Comparison of ENCODE assay signal across 19 cellular contexts in genomic region chr1:70196333-70196732, GRCh38. TPM values are rescaled to one million over a fixed set of nuclear protein-coding genes. Genes with fewer than 3 reads are reported as not detected.
A peak's percentile ranks its signal among the peaks of the same experiment; 100 is the strongest.
DNase-seq lines count a peak whose midpoint lies in the region; ATAC-seq, FAIRE-seq and TF ChIP-seq lines count a peak whose summit lies in the region.
"Had no signal": no experiment of that assay in that cellular context is flagged by ENCODE, and none has a peak within 500 bp of the region (broad histone marks: within the 10 kb centered on the region; RNA-seq: fewer than 3 reads in every experiment).

No MANE protein-coding gene starts in this region.

- in situ Hi-C loops in SK-MEL-5 (cut with HindIII; ENCODE audit: low pct_unique_long_range_greater_than_20kb, low sequenced_read_pairs) (no loop called here), GM23248 (cut with MboI) (no loop called here)

- peak; percentile 41 for FAIRE-seq in GM12891 (lab: Jason Lieb, UNC)
- FAIRE-seq: GM12892 had no signal

- H4K20me1 ChIP-seq in HCT116 (ENCODE audit: insufficient read depth), result peaks cover 3% of the 10 kb centered on the region; the same call in 1 of the 2 replicates
- H4K20me1 ChIP-seq in GM23248 (ENCODE audit: insufficient read depth), result no peaks in the 10 kb centered on the region

- no TSS peak for BruUV-seq in HCT116 (replicated peaks; lab: Mats Ljungman, UMichigan)

- H3K27me3 ChIP-seq in HCT116 (ENCODE audit: insufficient read depth, low read length) (no peaks in the 10 kb centered on the region), GM23248 (replicated peaks; ENCODE audit: insufficient read depth) (no peaks in the 10 kb centered on the region)
- H3K27me3 ChIP-seq: BLaER1 treated with 17β-estradiol and CSF1 and Interleukin-3, amounts not matched to agents 10 nM and 100 nM had no signal

- CTCF ChIA-PET in HCT116 (lab: Charles Lee), result no interaction called here

- H3K27ac ChIP-seq in HCT116 (ENCODE audit: low read depth, low read length) (no peak overlapping the region), GM23248 (no peak overlapping the region)
- H3K27ac ChIP-seq: BLaER1 treated with 17β-estradiol and CSF1 and Interleukin-3, amounts not matched to agents 10 nM and 100 nM; HL-60 had no signal

- intact Hi-C loops in HCT116 (cut with micrococcal nuclease), result no loop called here

- H3K79me2 ChIP-seq in HCT116 (ENCODE audit: insufficient read depth, low read length), result peaks cover 75% of the 10 kb centered on the region
- peaks cover 100% of the 10 kb centered on the region for H3K79me2 ChIP-seq in GM23248 (ENCODE audit: insufficient read depth)

- no peak for TF ChIP-seq CTCF in HCT116 (IDR thresholded peaks at IDR 0.05 in 2 of 3, conservative IDR thresholded peaks at IDR 0.05 in 1 of 3; ENCODE audit: borderline replicate concordance in 1 of 3, insufficient read depth in 1 of 3, low read depth in 2 of 3, low read length in 2 of 3)

- H3K9me2 ChIP-seq in HCT116 (ENCODE audit: insufficient read depth), result no peaks in the 10 kb centered on the region
- H3K9me2 ChIP-seq in GM23248 (ENCODE audit: insufficient read depth), result no peaks in the 10 kb centered on the region

- TF ChIP-seq RAD21 in HCT116 (IDR thresholded peaks at IDR 0.05; ENCODE audit: low read depth), result peak; percentile 16; the same call in 1 of the 2 replicates

- no peak overlapping the region for H3K4me3 ChIP-seq in HCT116 (replicated peaks in 1 of 2; ENCODE audit: low read depth in 1 of 2, low read length in 2 of 2)
- H3K4me3 ChIP-seq in GM23248, result no peak overlapping the region
- H3K4me3 ChIP-seq: BLaER1 treated with 17β-estradiol and CSF1 and Interleukin-3, amounts not matched to agents 10 nM and 100 nM; HAP-1 had no signal

- no peak for DNase-seq in GM12891 (ENCODE audit: insufficient read length, low spot score)
- DNase-seq in HCT116 (ENCODE audit: low read depth, low spot score), result no peak
- peak; percentile 9 for DNase-seq in SK-MEL-5 (ENCODE audit: low read depth, low spot score)
- peak; percentile 17 to 18 for DNase-seq in erythroblast (lab: John Stamatoyannopoulos, UW)
- no peak for DNase-seq in HuH-7.5 (ENCODE audit: low spot score)
- no peak for DNase-seq in GM23248
- DNase-seq in NCI-H1092 (lab: John Stamatoyannopoulos, UW), result no peak
- DNase-seq: 8988T; AML-193; Calu3; CD4-positive, alpha-beta T cell; DMS 273 treated with DMSO at 0.1 percent for 48 hours; GOT3; IMR-90; KG1 had no signal

- 95 to 96% methylated on average over 3 of the region's 3 CpGs for WGBS in GM23248 (ENCODE audit: low coverage in 1 of 2, low lambda C conversion rate in 2 of 2, missing lambda C conversion rate in 2 of 2), 2 experiments

- no peaks in the 10 kb centered on the region for H3K36me3 ChIP-seq in HCT116 (ENCODE audit: control insufficient read depth in 1 of 2, insufficient read depth in 2 of 2, low read length in 2 of 2)
- H3K36me3 ChIP-seq in GM23248 (ENCODE audit: low read depth), result no peaks in the 10 kb centered on the region
- H3K36me3 ChIP-seq: HAP-1 had no signal

- ATAC-seq in HCT116, result no peak

- no peaks in the 10 kb centered on the region for H3K9me3 ChIP-seq in HCT116 (ENCODE audit: control insufficient read depth in 1 of 2, insufficient read depth in 1 of 2, low read depth in 1 of 2, low read length in 2 of 2)
- H3K9me3 ChIP-seq in GM23248 (ENCODE audit: low read depth), result no peaks in the 10 kb centered on the region

- RAD21 ChIA-PET in HCT116 (lab: Charles Lee; ENCODE audit: low non-redundant PET in 1 of 2, low total read pairs in 2 of 2, uncharacterized antibody in 2 of 2, unreplicated experiment in 2 of 2), result no interaction called here

- H3K9ac ChIP-seq in HCT116 (ENCODE audit: low read length), result no peak overlapping the region
- no peak overlapping the region for H3K9ac ChIP-seq in GM23248
- H3K9ac ChIP-seq: BLaER1 treated with 17β-estradiol and CSF1 and Interleukin-3, amounts not matched to agents 10 nM and 100 nM had no signal

- POLR2A ChIA-PET in HCT116 (lab: Charles Lee), result no interaction called here

- H3K4me1 ChIP-seq in HCT116 (ENCODE audit: control insufficient read depth in 1 of 2, insufficient read depth in 2 of 2, low read length in 2 of 2), result no peaks in the 10 kb centered on the region
- no peaks in the 10 kb centered on the region for H3K4me1 ChIP-seq in GM23248 (ENCODE audit: insufficient read depth)
- H3K4me1 ChIP-seq: BLaER1 treated with 17β-estradiol and CSF1 and Interleukin-3, amounts not matched to agents 10 nM and 100 nM had no signal

- no peak for TF ChIP-seq POLR2A in GM12891 (IDR thresholded peaks at IDR 0.05; ENCODE audit: low read depth, low read length)
- TF ChIP-seq POLR2A in HCT116 (IDR thresholded peaks at IDR 0.05; ENCODE audit: borderline replicate concordance, extremely low read depth, insufficient read depth, insufficient read length), result no peak
- TF ChIP-seq POLR2A in erythroblast (IDR thresholded peaks at IDR 0.05; ENCODE audit: low read length), result no peak

- no peaks in the 10 kb centered on the region for H3F3A ChIP-seq in GM23248 (ENCODE audit: insufficient read depth)

- H3K4me2 ChIP-seq in HCT116 (ENCODE audit: low read length) (no peak overlapping the region), GM23248 (ENCODE audit: unreplicated experiment) (no peak overlapping the region)
- H3K4me2 ChIP-seq: BLaER1 treated with 17β-estradiol and CSF1 and Interleukin-3, amounts not matched to agents 10 nM and 100 nM had no signal

- no peak overlapping the region for H2AFZ ChIP-seq in HCT116 (ENCODE audit: low read depth, low read length, poor library complexity, severe bottlenecking)
- H2AFZ ChIP-seq in GM23248, result no peak overlapping the region

TF ChIP-seq in GM12891, 5 proteins besides CTCF, POLR2A, EP300 and RAD21:
- no peak for TF ChIP-seq PAX5 (IDR thresholded peaks at IDR 0.05; ENCODE audit: insufficient read depth, low read length, severe bottlenecking)
- TF ChIP-seq SPI1 (IDR thresholded peaks at IDR 0.05; ENCODE audit: low read depth, low read length), result no peak
- TF ChIP-seq POLR2AphosphoS5 (IDR thresholded peaks at IDR 0.05; ENCODE audit: low read depth, low read length), result no peak
- TF ChIP-seq POU2F2 (IDR thresholded peaks at IDR 0.05; ENCODE audit: low read depth, low read length), result no peak
- TF ChIP-seq TAF1 (IDR thresholded peaks at IDR 0.05; ENCODE audit: low read depth, low read length), result no peak
TF ChIP-seq in GM12891: peak in this region for 0.

TF ChIP-seq in HCT116, 20 proteins besides CTCF, POLR2A, EP300 and RAD21 (continues in another document):
- TF ChIP-seq SIN3A (IDR thresholded peaks at IDR 0.05; ENCODE audit: low read depth) (no peak), ELF1 (IDR thresholded peaks at IDR 0.05; ENCODE audit: borderline replicate concordance, low read depth) (no peak), EZH2phosphoT487 (IDR thresholded peaks at IDR 0.05; ENCODE audit: borderline replicate concordance) (no peak), SRF (IDR thresholded peaks at IDR 0.05; ENCODE audit: low read depth) (no peak), EGR1 (IDR thresholded peaks at IDR 0.05; ENCODE audit: low read depth) (no peak), SP1 (IDR thresholded peaks at IDR 0.05; ENCODE audit: low read depth) (no peak), ATF3 (IDR thresholded peaks at IDR 0.05) (no peak), ZFX (IDR thresholded peaks at IDR 0.05) (no peak), ZNF274 (IDR thresholded peaks at IDR 0.05; ENCODE audit: low read depth, low read length) (no peak), YY1 (IDR thresholded peaks at IDR 0.05; ENCODE audit: extremely low read depth, insufficient replicate concordance, low read depth, low read length) (no peak), EZH2 (IDR thresholded peaks at IDR 0.05) (no peak), JUND (IDR thresholded peaks at IDR 0.05) (no peak), FOSL1 (IDR thresholded peaks at IDR 0.05; ENCODE audit: low read depth) (no peak)
- TF ChIP-seq, protein P1, sequence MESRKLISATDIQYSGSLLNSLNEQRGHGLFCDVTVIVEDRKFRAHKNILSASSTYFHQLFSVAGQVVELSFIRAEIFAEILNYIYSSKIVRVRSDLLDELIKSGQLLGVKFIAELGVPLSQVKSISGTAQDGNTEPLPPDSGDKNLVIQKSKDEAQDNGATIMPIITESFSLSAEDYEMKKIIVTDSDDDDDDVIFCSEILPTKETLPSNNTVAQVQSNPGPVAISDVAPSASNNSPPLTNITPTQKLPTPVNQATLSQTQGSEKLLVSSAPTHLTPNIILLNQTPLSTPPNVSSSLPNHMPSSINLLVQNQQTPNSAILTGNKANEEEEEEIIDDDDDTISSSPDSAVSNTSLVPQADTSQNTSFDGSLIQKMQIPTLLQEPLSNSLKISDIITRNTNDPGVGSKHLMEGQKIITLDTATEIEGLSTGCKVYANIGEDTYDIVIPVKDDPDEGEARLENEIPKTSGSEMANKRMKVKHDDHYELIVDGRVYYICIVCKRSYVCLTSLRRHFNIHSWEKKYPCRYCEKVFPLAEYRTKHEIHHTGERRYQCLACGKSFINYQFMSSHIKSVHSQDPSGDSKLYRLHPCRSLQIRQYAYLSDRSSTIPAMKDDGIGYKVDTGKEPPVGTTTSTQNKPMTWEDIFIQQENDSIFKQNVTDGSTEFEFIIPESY (IDR thresholded peaks at IDR 0.05; ENCODE audit: extremely low read depth, insufficient replicate concordance, low read length), result no peak

RNA-seq across cellular contexts. Expression of gene LRRC40, which starts 9.0 kb away (rescaled TPM):
- 8.2 TPM for polyA plus RNA-seq in GM12891 (2012; ENCODE audit: low read depth, missing spikeins)
- total RNA-seq in HCT116 (2021; ENCODE audit: unreplicated experiment), result 13.4 TPM
- polyA plus RNA-seq in HCT116 (2012), result 3.2 and 4.6 TPM in 2 replicates
- total RNA-seq in SK-MEL-5 (2014; rRNA removed; shearing (Covaris generic)), result 12.5 and 14.2 TPM in 2 replicates
- 8.6 and 10.6 TPM in 2 replicates for polyA plus RNA-seq in SK-MEL-5 (2015; cell fraction: cytosol; rRNA removed)
- 18.5 and 20.3 TPM in 2 replicates for polyA plus RNA-seq in SK-MEL-5 (2015; cell fraction: nucleus; rRNA removed)
- 18.8 and 24.1 TPM in 2 replicates for total RNA-seq in GM23248 (2014; rRNA removed; shearing (Covaris generic))
- polyA plus RNA-seq in GM23248 (2016; fragmentation: Nextera tagmentation; extraction: Ambion mirVana), result 15.7 and 16.4 TPM in 2 replicates

RNA-seq across cellular contexts. Expression of gene SRSF11, which starts 24.8 kb away (rescaled TPM):
- polyA plus RNA-seq in GM12891 (2012; ENCODE audit: low read depth, missing spikeins), result 137 TPM
- 166 TPM for total RNA-seq in HCT116 (2021; ENCODE audit: unreplicated experiment)
- polyA plus RNA-seq in HCT116 (2012), result 98.4 and 103 TPM in 2 replicates
- total RNA-seq in SK-MEL-5 (2014; rRNA removed; shearing (Covaris generic)), result 73.3 and 77.3 TPM in 2 replicates
- 58.7 and 75.3 TPM in 2 replicates for polyA plus RNA-seq in SK-MEL-5 (2015; cell fraction: cytosol; rRNA removed)
- polyA plus RNA-seq in SK-MEL-5 (2015; cell fraction: nucleus; rRNA removed), result 1,561 and 1,859 TPM in 2 replicates
- 110 and 122 TPM in 2 replicates for total RNA-seq in GM23248 (2014; rRNA removed; shearing (Covaris generic))
- 134 and 157 TPM in 2 replicates for polyA plus RNA-seq in GM23248 (2016; fragmentation: Nextera tagmentation; extraction: Ambion mirVana)

Comparison
In these comparisons a context has a peak if more than half of its experiments do, and no peak if none do; other contexts are left out.
1. DNase-seq: peak in SK-MEL-5 (single experiment) and erythroblast (2 of 2); none in GM12891 (single experiment), HCT116 (single experiment), HuH-7.5 (single experiment), GM23248 (single experiment) and NCI-H1092 (single experiment).